ENCODE assay signal across 1 cellular context in genomic region chr6:158661156-158661555, GRCh38.
TF ChIP-seq lines count a peak whose summit lies in the region.

No MANE protein-coding gene starts in this region.

TF ChIP-seq in H1, 55 proteins besides CTCF, POLR2A, EP300 and RAD21 (continued from another document):
- TF ChIP-seq USF2 (IDR thresholded peaks at IDR 0.05; ENCODE audit: low read length) (no peak), KDM1A (IDR thresholded peaks at IDR 0.05; ENCODE audit: borderline replicate concordance, low read length) (no peak), POU5F1 (IDR thresholded peaks at IDR 0.05; ENCODE audit: low read depth, low read length) (no peak), HDAC2 (IDR thresholded peaks at IDR 0.05; ENCODE audit: borderline replicate concordance in 1 of 2, low read depth in 2 of 2, low read length in 2 of 2) (no peak), GTF2F1 (IDR thresholded peaks at IDR 0.05; ENCODE audit: borderline replicate concordance, low read depth, low read length) (no peak), BCL11A (IDR thresholded peaks at IDR 0.05; ENCODE audit: low read depth in 2 of 2, low read length in 2 of 2) (no peak), ASH2L (IDR thresholded peaks at IDR 0.05; ENCODE audit: low read length) (no peak), CBX5 (IDR thresholded peaks at IDR 0.05; ENCODE audit: low read depth, low read length) (no peak), JUND (IDR thresholded peaks at IDR 0.05; ENCODE audit: low read length) (no peak), TEAD4 (IDR thresholded peaks at IDR 0.05; ENCODE audit: low read depth, low read length) (no peak)
- TF ChIP-seq, protein P1, sequence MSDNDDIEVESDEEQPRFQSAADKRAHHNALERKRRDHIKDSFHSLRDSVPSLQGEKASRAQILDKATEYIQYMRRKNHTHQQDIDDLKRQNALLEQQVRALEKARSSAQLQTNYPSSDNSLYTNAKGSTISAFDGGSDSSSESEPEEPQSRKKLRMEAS (IDR thresholded peaks at IDR 0.05) = no peak
- TF ChIP-seq, protein P2, sequence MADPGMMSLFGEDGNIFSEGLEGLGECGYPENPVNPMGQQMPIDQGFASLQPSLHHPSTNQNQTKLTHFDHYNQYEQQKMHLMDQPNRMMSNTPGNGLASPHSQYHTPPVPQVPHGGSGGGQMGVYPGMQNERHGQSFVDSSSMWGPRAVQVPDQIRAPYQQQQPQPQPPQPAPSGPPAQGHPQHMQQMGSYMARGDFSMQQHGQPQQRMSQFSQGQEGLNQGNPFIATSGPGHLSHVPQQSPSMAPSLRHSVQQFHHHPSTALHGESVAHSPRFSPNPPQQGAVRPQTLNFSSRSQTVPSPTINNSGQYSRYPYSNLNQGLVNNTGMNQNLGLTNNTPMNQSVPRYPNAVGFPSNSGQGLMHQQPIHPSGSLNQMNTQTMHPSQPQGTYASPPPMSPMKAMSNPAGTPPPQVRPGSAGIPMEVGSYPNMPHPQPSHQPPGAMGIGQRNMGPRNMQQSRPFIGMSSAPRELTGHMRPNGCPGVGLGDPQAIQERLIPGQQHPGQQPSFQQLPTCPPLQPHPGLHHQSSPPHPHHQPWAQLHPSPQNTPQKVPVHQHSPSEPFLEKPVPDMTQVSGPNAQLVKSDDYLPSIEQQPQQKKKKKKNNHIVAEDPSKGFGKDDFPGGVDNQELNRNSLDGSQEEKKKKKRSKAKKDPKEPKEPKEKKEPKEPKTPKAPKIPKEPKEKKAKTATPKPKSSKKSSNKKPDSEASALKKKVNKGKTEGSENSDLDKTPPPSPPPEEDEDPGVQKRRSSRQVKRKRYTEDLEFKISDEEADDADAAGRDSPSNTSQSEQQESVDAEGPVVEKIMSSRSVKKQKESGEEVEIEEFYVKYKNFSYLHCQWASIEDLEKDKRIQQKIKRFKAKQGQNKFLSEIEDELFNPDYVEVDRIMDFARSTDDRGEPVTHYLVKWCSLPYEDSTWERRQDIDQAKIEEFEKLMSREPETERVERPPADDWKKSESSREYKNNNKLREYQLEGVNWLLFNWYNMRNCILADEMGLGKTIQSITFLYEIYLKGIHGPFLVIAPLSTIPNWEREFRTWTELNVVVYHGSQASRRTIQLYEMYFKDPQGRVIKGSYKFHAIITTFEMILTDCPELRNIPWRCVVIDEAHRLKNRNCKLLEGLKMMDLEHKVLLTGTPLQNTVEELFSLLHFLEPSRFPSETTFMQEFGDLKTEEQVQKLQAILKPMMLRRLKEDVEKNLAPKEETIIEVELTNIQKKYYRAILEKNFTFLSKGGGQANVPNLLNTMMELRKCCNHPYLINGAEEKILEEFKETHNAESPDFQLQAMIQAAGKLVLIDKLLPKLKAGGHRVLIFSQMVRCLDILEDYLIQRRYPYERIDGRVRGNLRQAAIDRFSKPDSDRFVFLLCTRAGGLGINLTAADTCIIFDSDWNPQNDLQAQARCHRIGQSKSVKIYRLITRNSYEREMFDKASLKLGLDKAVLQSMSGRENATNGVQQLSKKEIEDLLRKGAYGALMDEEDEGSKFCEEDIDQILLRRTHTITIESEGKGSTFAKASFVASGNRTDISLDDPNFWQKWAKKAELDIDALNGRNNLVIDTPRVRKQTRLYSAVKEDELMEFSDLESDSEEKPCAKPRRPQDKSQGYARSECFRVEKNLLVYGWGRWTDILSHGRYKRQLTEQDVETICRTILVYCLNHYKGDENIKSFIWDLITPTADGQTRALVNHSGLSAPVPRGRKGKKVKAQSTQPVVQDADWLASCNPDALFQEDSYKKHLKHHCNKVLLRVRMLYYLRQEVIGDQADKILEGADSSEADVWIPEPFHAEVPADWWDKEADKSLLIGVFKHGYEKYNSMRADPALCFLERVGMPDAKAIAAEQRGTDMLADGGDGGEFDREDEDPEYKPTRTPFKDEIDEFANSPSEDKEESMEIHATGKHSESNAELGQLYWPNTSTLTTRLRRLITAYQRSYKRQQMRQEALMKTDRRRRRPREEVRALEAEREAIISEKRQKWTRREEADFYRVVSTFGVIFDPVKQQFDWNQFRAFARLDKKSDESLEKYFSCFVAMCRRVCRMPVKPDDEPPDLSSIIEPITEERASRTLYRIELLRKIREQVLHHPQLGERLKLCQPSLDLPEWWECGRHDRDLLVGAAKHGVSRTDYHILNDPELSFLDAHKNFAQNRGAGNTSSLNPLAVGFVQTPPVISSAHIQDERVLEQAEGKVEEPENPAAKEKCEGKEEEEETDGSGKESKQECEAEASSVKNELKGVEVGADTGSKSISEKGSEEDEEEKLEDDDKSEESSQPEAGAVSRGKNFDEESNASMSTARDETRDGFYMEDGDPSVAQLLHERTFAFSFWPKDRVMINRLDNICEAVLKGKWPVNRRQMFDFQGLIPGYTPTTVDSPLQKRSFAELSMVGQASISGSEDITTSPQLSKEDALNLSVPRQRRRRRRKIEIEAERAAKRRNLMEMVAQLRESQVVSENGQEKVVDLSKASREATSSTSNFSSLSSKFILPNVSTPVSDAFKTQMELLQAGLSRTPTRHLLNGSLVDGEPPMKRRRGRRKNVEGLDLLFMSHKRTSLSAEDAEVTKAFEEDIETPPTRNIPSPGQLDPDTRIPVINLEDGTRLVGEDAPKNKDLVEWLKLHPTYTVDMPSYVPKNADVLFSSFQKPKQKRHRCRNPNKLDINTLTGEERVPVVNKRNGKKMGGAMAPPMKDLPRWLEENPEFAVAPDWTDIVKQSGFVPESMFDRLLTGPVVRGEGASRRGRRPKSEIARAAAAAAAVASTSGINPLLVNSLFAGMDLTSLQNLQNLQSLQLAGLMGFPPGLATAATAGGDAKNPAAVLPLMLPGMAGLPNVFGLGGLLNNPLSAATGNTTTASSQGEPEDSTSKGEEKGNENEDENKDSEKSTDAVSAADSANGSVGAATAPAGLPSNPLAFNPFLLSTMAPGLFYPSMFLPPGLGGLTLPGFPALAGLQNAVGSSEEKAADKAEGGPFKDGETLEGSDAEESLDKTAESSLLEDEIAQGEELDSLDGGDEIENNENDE (IDR thresholded peaks at IDR 0.05; ENCODE audit: insufficient replicate concordance, low read length) = no peak
